8 cellular contexts compared by ENCODE assay signal in the genomic region with DNA sequence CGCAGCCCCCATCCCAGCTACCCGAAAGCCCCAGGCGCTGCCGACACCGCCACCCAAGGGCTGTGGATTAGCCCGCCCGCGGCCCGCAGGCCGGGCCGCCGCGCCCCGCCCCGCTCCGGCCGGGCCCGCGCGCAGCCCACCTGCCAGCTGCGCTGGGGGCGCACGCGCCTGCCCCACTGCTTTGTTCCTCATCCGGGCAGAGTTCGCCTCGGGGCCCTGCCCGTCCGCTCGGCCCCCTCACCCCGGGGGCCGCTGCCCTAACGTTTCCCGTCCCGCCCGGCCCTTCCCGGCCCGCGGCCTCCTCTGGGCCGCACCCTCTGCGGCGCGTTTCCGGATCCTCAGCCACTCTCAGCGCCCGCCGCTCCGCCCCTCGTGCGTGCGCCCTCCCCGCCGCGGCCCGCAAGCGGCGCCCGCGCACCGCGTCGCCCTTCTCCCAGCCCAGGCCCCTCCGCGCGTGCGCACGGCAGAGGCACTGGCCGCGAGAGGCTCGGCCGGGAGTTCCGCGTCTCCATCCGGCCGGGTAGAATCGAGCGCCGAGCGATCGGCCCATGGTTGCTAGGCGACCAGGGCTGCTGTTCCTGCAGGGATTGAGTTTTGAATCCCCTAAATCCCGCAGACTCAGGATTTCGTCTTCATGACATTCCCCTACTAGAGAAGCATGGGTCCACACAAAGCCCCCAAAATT. TPM values are rescaled to one million over a fixed set of nuclear protein-coding genes. Genes with fewer than 3 reads are reported as not detected.
DNase-seq lines count a peak whose midpoint lies in the region; ATAC-seq and TF ChIP-seq lines count a peak whose summit lies in the region.

Gene PRDM4, minus strand, starts transcription at position 321 of the 685 bp plus-strand sequence. CDS start 622 bp downstream, outside the sequence.

- no peak within 1 kb of the TSS for H3K27ac ChIP-seq in PC-9
- peak within 1 kb of the TSS; percentile 80 to 93 for H3K27ac ChIP-seq in esophagus (ENCODE audit: low read depth in 2 of 2, low read length in 1 of 2)
- H3K27ac ChIP-seq in muscle layer of colon (ENCODE audit: low read depth, low read length), result peak within 1 kb of the TSS; percentile 73

- POLR2A ChIA-PET in PC-9 (lab: Charles Lee; ENCODE audit: unreplicated experiment), result interaction anchor here (0.7 kb wide), 1 partner anchor 1418 kb away, joined by 3 read pairs; no protein-coding TSS in a partner anchor

- TF ChIP-seq CTCF in PC-9 (conservative IDR thresholded peaks at IDR 0.05), result no peak

- H3K9me3 ChIP-seq in PC-9 (ENCODE audit: insufficient read depth, low read depth) (no peaks in the 10 kb centered on the region), esophagus (ENCODE audit: control insufficient read depth in 2 of 2, insufficient read depth in 1 of 2, low read depth in 1 of 2, low read length in 1 of 2) (no peaks in the 10 kb centered on the region), muscle layer of colon (ENCODE audit: low read length) (no peaks in the 10 kb centered on the region)

- H3K27me3 Mint-ChIP-seq in activated T-cell treated with anti-CD3 and anti-CD28 coated beads, Interleukin-2, amount 50 U/mL, for 24 hours, result no peaks in the 10 kb centered on the region

- H3K4me3 ChIP-seq in PC-9 (peak within 1 kb of the TSS; percentile 95), esophagus (ENCODE audit: low read depth in 1 of 2, low read length in 2 of 2) (peak within 1 kb of the TSS; percentile 89 to 92), muscle layer of colon (ENCODE audit: low read depth in 1 of 2, low read length in 2 of 2) (peak within 1 kb of the TSS; percentile 65 to 89)

- DNase-seq in DMS53 treated with DMSO at 0.1 percent for 48 hours (lab: John Stamatoyannopoulos, UW; ENCODE audit: unreplicated experiment) (peak; percentile 95), KBM-7 (peak; percentile 95), PC-9 (peak; percentile 77 to 93)
- peak; percentile 93 for DNase-seq in activated T-cell treated with anti-CD3 and anti-CD28 coated beads, Interleukin-2, amount 50 U/mL, for 24 hours
- peak; percentile 75 for DNase-seq in stimulated activated CD8-positive, alpha-beta memory T cell treated with anti-CD3 and anti-CD28 coated beads, Interleukin-7, amount 100 ng/mL, for 24 hours (ENCODE audit: low read depth)

- peaks cover 21% of the 10 kb centered on the region for H3K36me3 ChIP-seq in PC-9 (ENCODE audit: low read depth)
- peaks cover 2 to 3% of the 10 kb centered on the region in 2 donors for H3K36me3 ChIP-seq in esophagus (ENCODE audit: control insufficient read depth in 2 of 2, insufficient read depth in 2 of 2, low read length in 1 of 2)
- peaks cover 5% of the 10 kb centered on the region for H3K36me3 ChIP-seq in muscle layer of colon (ENCODE audit: insufficient read depth, low read length)

- H3K27me3 ChIP-seq in PC-9 (ENCODE audit: insufficient read depth, low read depth) (0 out of 2 replicates have a peak, but pooled peaks cover under 1% of the 10 kb centered on the region), esophagus (ENCODE audit: control insufficient read depth in 1 of 2, insufficient read depth in 2 of 2, low read length in 2 of 2) (no peaks in the 10 kb centered on the region), muscle layer of colon (ENCODE audit: control insufficient read depth in 1 of 2, insufficient read depth in 2 of 2, low read length in 2 of 2) (no peaks in the 10 kb centered on the region)

- H4K20me1 ChIP-seq in PC-9 (ENCODE audit: insufficient read depth), result peaks cover 6% of the 10 kb centered on the region; the same call in 1 of the 2 replicates

- peaks cover 31% of the 10 kb centered on the region for H3K4me1 Mint-ChIP-seq in activated T-cell treated with anti-CD3 and anti-CD28 coated beads, Interleukin-2, amount 50 U/mL, for 24 hours (ENCODE audit: low read depth)

- peaks cover 15% of the 10 kb centered on the region for H3F3A ChIP-seq in PC-9 (ENCODE audit: insufficient read depth, low read depth)

- peaks cover 40% of the 10 kb centered on the region for H3K79me2 ChIP-seq in PC-9 (ENCODE audit: low read depth)

- H3K4me1 ChIP-seq in PC-9 (replicated peaks; ENCODE audit: insufficient read depth) (peaks cover 26% of the 10 kb centered on the region), esophagus (ENCODE audit: control insufficient read depth in 2 of 2, insufficient read depth in 2 of 2, low read length in 1 of 2) (peaks cover 0 to 3% of the 10 kb centered on the region in 2 donors), muscle layer of colon (ENCODE audit: insufficient read depth, low read length) (peaks cover 35% of the 10 kb centered on the region)

- intact Hi-C loops in PC-9 (cut with micrococcal nuclease; ENCODE audit: unreplicated experiment), result loop anchor here (2.0 to 5.0 kb wide), 2 partner anchors 74 to 124 kb away; partner anchors contain the start of gene PWP1

- in situ Hi-C loops in KBM-7 (cut with MboI; ENCODE audit: low pct_unique_long_range_greater_than_20kb, low sequenced_read_pairs), result loop anchor here (25.0 kb wide), 1 partner anchor 126 kb away; no protein-coding TSS in a partner anchor

- 1% methylated on average over 64 to 83 of the region's 83 CpGs for WGBS in esophagus, 2 donors

- peak within 1 kb of the TSS; percentile 93 for H3K27ac Mint-ChIP-seq in activated T-cell treated with anti-CD3 and anti-CD28 coated beads, Interleukin-2, amount 50 U/mL, for 24 hours

- H2AFZ ChIP-seq in PC-9, result peak within 1 kb of the TSS; percentile 99

- peak; percentile 95 for ATAC-seq in GM21717 (IDR thresholded peaks at IDR 0.05; ENCODE audit: unreplicated experiment)

- H3K9me3 Mint-ChIP-seq in activated T-cell treated with anti-CD3 and anti-CD28 coated beads, Interleukin-2, amount 50 U/mL, for 24 hours, result no peaks in the 10 kb centered on the region

- CTCF ChIA-PET in PC-9 (lab: Charles Lee), result no interaction called here

- H3K9me2 ChIP-seq in PC-9 (ENCODE audit: insufficient read depth), result no peaks in the 10 kb centered on the region

- peak within 1 kb of the TSS; percentile 98 for H3K4me2 ChIP-seq in PC-9

- peaks cover 42% of the 10 kb centered on the region for H3K36me3 Mint-ChIP-seq in activated T-cell treated with anti-CD3 and anti-CD28 coated beads, Interleukin-2, amount 50 U/mL, for 24 hours (ENCODE audit: low read depth)

- H3K4me3 Mint-ChIP-seq in activated T-cell treated with anti-CD3 and anti-CD28 coated beads, Interleukin-2, amount 50 U/mL, for 24 hours, result peak within 1 kb of the TSS; percentile 91

- peak within 1 kb of the TSS; percentile 58 for H3K9ac ChIP-seq in muscle layer of colon (ENCODE audit: low read length)

- no TSS peak for BruUV-seq in PC-9 (replicated peaks; lab: Mats Ljungman, UMichigan)

RNA-seq across cellular contexts. Expression of gene PRDM4, which starts in this region (rescaled TPM):
- 21.6 and 28.7 TPM in 2 replicates for total RNA-seq in PC-9 (2021)
- 10 to 100 TPM; 11.4 to 13.8 TPM for polyA plus RNA-seq in esophagus
